ENCODE assay signal across 8 cellular contexts in genomic region chr5:98773464-98774191, GRCh38. TPM values are rescaled to one million over a fixed set of nuclear protein-coding genes. Genes with fewer than 3 reads are reported as not detected.
DNase-seq lines count a peak whose midpoint lies in the region; ATAC-seq and TF ChIP-seq lines count a peak whose summit lies in the region.

Gene RGMB (plus strand): TSS chr5:98773663. CDS start chr5:98774071, 408 bp downstream.

- peak; percentile 90 for DNase-seq in CD1c-positive myeloid dendritic cell (ENCODE audit: extremely low spot score)
- peak; percentile 93 for DNase-seq in HK-2 (ENCODE audit: unreplicated experiment)
- DNase-seq in NOMO-1 (lab: John Stamatoyannopoulos, UW; ENCODE audit: unreplicated experiment in 2 of 2), result peak; percentile 84 to 88
- peak; percentile 80 for DNase-seq in activated T-cell treated with anti-CD3 and anti-CD28 coated beads for 1 hour (ENCODE audit: low read depth)
- peak; percentile 97 for DNase-seq in endothelial cell (ENCODE audit: low spot score)
- DNase-seq in mesothelial cell of epicardium (ENCODE audit: low spot score in 2 of 2, unreplicated experiment in 2 of 2), result peak; percentile 95 to 98
- peak; percentile 74 to 87 for DNase-seq in stimulated activated CD8-positive, alpha-beta memory T cell treated with anti-CD3 and anti-CD28 coated beads, Interleukin-15, amount 100 ng/mL, for 4 hours (ENCODE audit: low read depth in 2 of 2)

- peaks cover 18% of the 10 kb centered on the region for H3K27me3 Mint-ChIP-seq in endothelial cell (ENCODE audit: unreplicated experiment)
- H3K27me3 Mint-ChIP-seq in mesothelial cell of epicardium (ENCODE audit: low read depth), result peaks cover 30% of the 10 kb centered on the region

- peaks cover 31% of the 10 kb centered on the region for H3K4me1 Mint-ChIP-seq in endothelial cell (ENCODE audit: unreplicated experiment)
- peaks cover 48% of the 10 kb centered on the region for H3K4me1 Mint-ChIP-seq in mesothelial cell of epicardium

- peak; percentile 83 for ATAC-seq in GM19455 (IDR thresholded peaks at IDR 0.05; ENCODE audit: unreplicated experiment)

- H3K27ac Mint-ChIP-seq in endothelial cell (ENCODE audit: unreplicated experiment), result peak within 1 kb of the TSS; percentile 96
- peak within 1 kb of the TSS; percentile 96 for H3K27ac Mint-ChIP-seq in mesothelial cell of epicardium

- H3K36me3 Mint-ChIP-seq in endothelial cell (ENCODE audit: low read depth, unreplicated experiment), result peaks cover 10% of the 10 kb centered on the region
- H3K36me3 Mint-ChIP-seq in mesothelial cell of epicardium, result no peaks in the 10 kb centered on the region

- TF ChIP-seq CTCF in endothelial cell (IDR thresholded peaks at IDR 0.05; ENCODE audit: unreplicated experiment) (no peak), mesothelial cell of epicardium (IDR thresholded peaks at IDR 0.05; ENCODE audit: unreplicated experiment) (no peak)

- H3K9me3 Mint-ChIP-seq in endothelial cell (ENCODE audit: unreplicated experiment), result no peaks in the 10 kb centered on the region
- H3K9me3 Mint-ChIP-seq in mesothelial cell of epicardium, result no peaks in the 10 kb centered on the region

- H3K4me3 Mint-ChIP-seq in endothelial cell (ENCODE audit: unreplicated experiment), result peak within 1 kb of the TSS; percentile 99
- H3K4me3 Mint-ChIP-seq in mesothelial cell of epicardium, result peak within 1 kb of the TSS; percentile 88

RNA-seq across cellular contexts. Expression of gene RGMB, which starts in this region (rescaled TPM):
- 24.5 TPM for total RNA-seq in endothelial cell (ENCODE audit: unreplicated experiment)
- total RNA-seq in mesothelial cell of epicardium, result 11.0 to 11.8 TPM (median 11.1 TPM) in 3 replicates

Comparison
In these comparisons a context has a peak if more than half of its experiments do, and no peak if none do; other contexts are left out.
1. Peak in every context shown above with its lines: DNase-seq and ATAC-seq.